Comparison of ENCODE assay signal across 8 cellular contexts in genomic region chr17:40320771-40321501, GRCh38. TPM values are rescaled to one million over a fixed set of nuclear protein-coding genes. Genes with fewer than 3 reads are reported as not detected.
DNase-seq lines count a peak whose midpoint lies in the region; ATAC-seq and TF ChIP-seq lines count a peak whose summit lies in the region.

No MANE protein-coding gene starts in this region.

- POLR2A ChIA-PET in CD8-positive, alpha-beta T cell (lab: Charles Lee) = interaction anchor here (6.1 kb wide), 1 partner anchor 11 kb away, joined by 51 read pairs; the partner anchor contains the start of gene RARA

- peak in 4 of 7 experiments; percentile 42 to 70 (median 64) for DNase-seq in CD8-positive, alpha-beta T cell
- DNase-seq in RPMI8226 (peak; percentile 34), dermis blood vessel endothelial cell (peak; percentile 23), neural progenitor cell (ENCODE audit: low spot score) (no peak), GM19240 (ENCODE audit: insufficient read length, low spot score) (no peak)

- no peak overlapping the region for H3K9ac ChIP-seq in neural progenitor cell

- no peak for ATAC-seq in CD8-positive, alpha-beta T cell
- ATAC-seq in GM18909 (IDR thresholded peaks at IDR 0.05; ENCODE audit: poor library complexity, unreplicated experiment) = no peak
- ATAC-seq in HG03280 (IDR thresholded peaks at IDR 0.05; ENCODE audit: unreplicated experiment) = no peak
- no peak for ATAC-seq in HG02981 (IDR thresholded peaks at IDR 0.05; ENCODE audit: unreplicated experiment)

- peak overlapping the region; percentile 91 for H3K4me3 Mint-ChIP-seq in CD8-positive, alpha-beta T cell
- no peak overlapping the region for H3K4me3 Mint-ChIP-seq in neural progenitor cell

- H3K27ac ChIP-seq in CD8-positive, alpha-beta T cell (ENCODE audit: low read depth, low read length) = peak overlapping the region; percentile 94
- H3K27ac ChIP-seq in neural progenitor cell = no peak overlapping the region

- peak overlapping the region; percentile 99 for H3K27ac Mint-ChIP-seq in CD8-positive, alpha-beta T cell
- no peak overlapping the region for H3K27ac Mint-ChIP-seq in neural progenitor cell

- peaks cover 13% of the 10 kb centered on the region for H3K36me3 Mint-ChIP-seq in CD8-positive, alpha-beta T cell
- no peaks in the 10 kb centered on the region for H3K36me3 Mint-ChIP-seq in neural progenitor cell

- CTCF ChIA-PET in CD8-positive, alpha-beta T cell (lab: Charles Lee) = interaction anchor here (4.7 to 34.6 kb wide), 3 partner anchors 13 to 34 kb away, joined by 27 to 1103 read pairs (median 32); partner anchors contain the start of genes GJD3 and RARA

- H3K4me2 ChIP-seq in neural progenitor cell = peak overlapping the region; percentile 11

- no peaks in the 10 kb centered on the region for H3K27me3 Mint-ChIP-seq in CD8-positive, alpha-beta T cell (ENCODE audit: low read depth)
- peaks cover 8% of the 10 kb centered on the region for H3K27me3 Mint-ChIP-seq in neural progenitor cell (ENCODE audit: insufficient read depth, low read depth)

- TF ChIP-seq CTCF in CD8-positive, alpha-beta T cell (IDR thresholded peaks at IDR 0.05) = no peak
- TF ChIP-seq CTCF in neural progenitor cell (IDR thresholded peaks at IDR 0.05) = no peak

- peaks cover 66% of the 10 kb centered on the region for H4K20me1 ChIP-seq in neural progenitor cell (ENCODE audit: low read depth)

- no peaks in the 10 kb centered on the region for H3K9me3 ChIP-seq in CD8-positive, alpha-beta T cell (ENCODE audit: low read length)
- H3K9me3 ChIP-seq in neural progenitor cell (ENCODE audit: low read depth) = no peaks in the 10 kb centered on the region

- peaks cover 21% of the 10 kb centered on the region for H3K79me2 ChIP-seq in neural progenitor cell (ENCODE audit: low read depth)

- no peaks in the 10 kb centered on the region for H3K36me3 ChIP-seq in CD8-positive, alpha-beta T cell (ENCODE audit: insufficient read depth, low read length)
- H3K36me3 ChIP-seq in neural progenitor cell = no peaks in the 10 kb centered on the region

- H3K27me3 ChIP-seq in CD8-positive, alpha-beta T cell (ENCODE audit: insufficient read depth, low read length) = no peaks in the 10 kb centered on the region
- H3K27me3 ChIP-seq in neural progenitor cell = peaks cover 27% of the 10 kb centered on the region

- peaks cover 87% of the 10 kb centered on the region for H3K4me1 Mint-ChIP-seq in CD8-positive, alpha-beta T cell (ENCODE audit: low read depth)
- H3K4me1 Mint-ChIP-seq in neural progenitor cell = peaks cover 57% of the 10 kb centered on the region

- no peaks in the 10 kb centered on the region for H3K9me3 Mint-ChIP-seq in CD8-positive, alpha-beta T cell
- no peaks in the 10 kb centered on the region for H3K9me3 Mint-ChIP-seq in neural progenitor cell

- intact Hi-C loops in CD8-positive, alpha-beta T cell (cut with DNase I, micrococcal nuclease) = loop anchor here (5.0 to 10.0 kb wide), 4 partner anchors 36 to 226 kb away; no protein-coding TSS in a partner anchor

- peaks cover 18% of the 10 kb centered on the region for H3F3A ChIP-seq in neural progenitor cell (ENCODE audit: low read depth)

- no peak overlapping the region for H2AFZ ChIP-seq in neural progenitor cell (replicated peaks)

- H3K4me3 ChIP-seq in CD8-positive, alpha-beta T cell (ENCODE audit: low read depth, low read length) = peak overlapping the region; percentile 91
- no peak overlapping the region for H3K4me3 ChIP-seq in neural progenitor cell

- H3K4me1 ChIP-seq in CD8-positive, alpha-beta T cell (ENCODE audit: insufficient read depth, low read length) = peaks cover 82% of the 10 kb centered on the region
- H3K4me1 ChIP-seq in neural progenitor cell = peaks cover 28% of the 10 kb centered on the region

RNA-seq across cellular contexts. Expression of gene RARA, which starts 12.0 kb away (rescaled TPM):
- 100 to 1,000 TPM; 133 TPM for total RNA-seq in CD8-positive, alpha-beta T cell
- total RNA-seq in dermis blood vessel endothelial cell = 9.7 and 13.6 TPM in 2 replicates
- total RNA-seq in neural progenitor cell (ENCODE audit: low replicate concordance) = 9.0 and 9.4 TPM in 2 replicates

RNA-seq across cellular contexts. Expression of gene CDC6, which starts 33.3 kb away (rescaled TPM):
- total RNA-seq in CD8-positive, alpha-beta T cell = 1 to 10 TPM; 2.0 to 2.9 TPM
- 16.8 and 33.6 TPM in 2 replicates for total RNA-seq in dermis blood vessel endothelial cell
- 54.6 and 65.3 TPM in 2 replicates for total RNA-seq in neural progenitor cell (ENCODE audit: low replicate concordance)

RNA-seq across cellular contexts. Expression of gene GJD3, which starts 43.6 kb away (rescaled TPM):
- total RNA-seq in CD8-positive, alpha-beta T cell = not detected
- total RNA-seq in dermis blood vessel endothelial cell (3.7 and 4.3 TPM in 2 replicates), neural progenitor cell (ENCODE audit: low replicate concordance) (not detected in 2 replicates)

Comparison
In these comparisons a context has a peak if more than half of its experiments do, and no peak if none do; other contexts are left out.
1. DNase-seq: peak in CD8-positive, alpha-beta T cell (4 of 7), RPMI8226 (single experiment) and dermis blood vessel endothelial cell (single experiment); none in neural progenitor cell (single experiment) and GM19240 (single experiment).